10 cellular contexts compared by ENCODE assay signal in the genomic region with DNA sequence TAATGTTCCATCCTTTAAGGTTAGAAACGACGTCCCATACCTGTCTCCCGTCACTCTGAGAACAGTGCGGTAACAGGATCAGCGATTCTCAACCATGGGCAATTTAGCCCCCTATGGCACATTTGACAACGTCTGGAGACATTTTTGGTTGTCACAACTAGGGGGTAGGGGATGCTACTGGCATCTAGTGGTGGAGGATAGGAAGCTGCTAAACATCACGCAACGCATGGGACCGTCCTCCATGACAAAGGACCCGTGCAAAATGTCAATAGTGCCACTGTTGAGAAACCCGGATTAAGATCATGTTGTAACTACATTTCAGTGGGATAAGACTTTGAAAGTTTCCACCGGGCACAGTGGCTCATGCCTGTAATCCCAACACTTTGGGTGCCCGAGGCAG. TPM values are rescaled to one million over a fixed set of nuclear protein-coding genes. Genes with fewer than 3 reads are reported as not detected.
A peak's percentile ranks its signal among the peaks of the same experiment; 100 is the strongest.
DNase-seq lines count a peak whose midpoint lies in the region; ATAC-seq and TF ChIP-seq lines count a peak whose summit lies in the region.
"Had no signal": no experiment of that assay in that cellular context is flagged by ENCODE, and none has a peak within 500 bp of the region (broad histone marks: within the 10 kb centered on the region; RNA-seq: fewer than 3 reads in every experiment).

No MANE protein-coding gene starts in this region.

- H3K27me3 ChIP-seq in AG04450 (ENCODE audit: control insufficient read depth, insufficient read depth, low read length) (no peaks in the 10 kb centered on the region), HAP-1 (ENCODE audit: low read depth) (no peaks in the 10 kb centered on the region), colonic mucosa (no peaks in the 10 kb centered on the region)
- H3K27me3 ChIP-seq: transverse colon had no signal

- no peak overlapping the region for H3K9ac ChIP-seq in colonic mucosa (ENCODE audit: low read depth in 2 of 2, low read length in 2 of 2)

- H3K36me3 ChIP-seq in HAP-1 (replicated peaks) (peaks cover 10% of the 10 kb centered on the region), colonic mucosa (no peaks in the 10 kb centered on the region)
- H3K36me3 ChIP-seq: transverse colon had no signal

- in situ Hi-C loops in HAP-1 (cut with MboI; ENCODE audit: low sequenced_read_pairs), result no loop called here

- H3K27ac ChIP-seq in AG04450 (ENCODE audit: low read depth, low read length), result no peak overlapping the region
- no peak overlapping the region for H3K27ac ChIP-seq in colonic mucosa
- H3K27ac ChIP-seq: transverse colon had no signal

- peak; percentile 38 for TF ChIP-seq CTCF in AG04450 (IDR thresholded peaks at IDR 0.05; ENCODE audit: low read depth, low read length)
- no peak for TF ChIP-seq CTCF in WTC11 (IDR thresholded peaks at IDR 0.05)
- no peak for TF ChIP-seq CTCF in colonic mucosa (IDR thresholded peaks at IDR 0.05)

- no peaks in the 10 kb centered on the region; the same call in 1 of the 2 replicates for H3K36me3 Mint-ChIP-seq in WTC11

- no peak overlapping the region for H3K4me3 ChIP-seq in AG04450 (ENCODE audit: low read depth, low read length)
- H3K4me3 ChIP-seq in HAP-1, result no peak overlapping the region
- no peak overlapping the region for H3K4me3 ChIP-seq in colonic mucosa
- H3K4me3 ChIP-seq: transverse colon had no signal

- peaks cover 20% of the 10 kb centered on the region for H3K4me1 Mint-ChIP-seq in WTC11

- H3K27me3 Mint-ChIP-seq in WTC11 (ENCODE audit: low read depth), result no peaks in the 10 kb centered on the region

- DNase-seq in AG04450 (ENCODE audit: low read depth, low spot score) (no peak), HAP-1 (ENCODE audit: low spot score in 2 of 2) (peak; percentile 34 to 69), WTC11 (ENCODE audit: low spot score) (peak; percentile 39), hepatic stellate cell (ENCODE audit: low spot score) (peak; percentile 23), colonic mucosa (no peak), NCI-H1048 (lab: John Stamatoyannopoulos, UW) (no peak)
- DNase-seq: NCI-H1694 treated with DMSO at 0.1 percent for 48 hours, transverse colon had no signal

- H3K9me3 ChIP-seq in AG04450 (ENCODE audit: control insufficient read depth, insufficient read depth, low read length), result no peaks in the 10 kb centered on the region
- no peaks in the 10 kb centered on the region for H3K9me3 ChIP-seq in HAP-1
- H3K9me3 ChIP-seq in colonic mucosa, result no peaks in the 10 kb centered on the region
- H3K9me3 ChIP-seq: transverse colon had no signal

- no peak overlapping the region for H3K4me3 Mint-ChIP-seq in WTC11

- peak; percentile 50 for ATAC-seq in WTC11
- ATAC-seq in HG03571 (IDR thresholded peaks at IDR 0.05; ENCODE audit: unreplicated experiment), result no peak
- no peak for ATAC-seq in HG02678 (IDR thresholded peaks at IDR 0.05; ENCODE audit: unreplicated experiment)

- CTCF ChIA-PET in AG04450 (lab: Charles Lee) (interaction anchor here (2.4 kb wide), 1 partner anchor 80 kb away, joined by 8 read pairs; no protein-coding TSS in a partner anchor), WTC11 (lab: Charles Lee) (interaction anchor here (0.8 to 4.4 kb wide), 8 partner anchors 12 to 288 kb away, joined by 3 to 36 read pairs (median 6); no protein-coding TSS in a partner anchor)

- peaks cover 3% of the 10 kb centered on the region; the same call in 1 of the 2 replicates for H3K4me1 ChIP-seq in HAP-1
- H3K4me1 ChIP-seq in colonic mucosa, result no peaks in the 10 kb centered on the region

- no peak overlapping the region for H3K27ac Mint-ChIP-seq in WTC11

- H3K9me3 Mint-ChIP-seq in WTC11, result no peaks in the 10 kb centered on the region

- intact Hi-C loops in colonic mucosa (cut with DNase I), result loop anchor here (10.0 kb wide), 1 partner anchor 337 kb away; no protein-coding TSS in a partner anchor

- POLR2A ChIA-PET in AG04450 (lab: Yijun Ruan, JAX), result no interaction called here
- POLR2A ChIA-PET in WTC11 (lab: Charles Lee), result interaction anchor here (0.5 kb wide), 1 partner anchor 10 kb away, joined by 7 read pairs; no protein-coding TSS in a partner anchor

TF ChIP-seq in WTC11, 78 proteins besides CTCF, POLR2A, EP300 and RAD21:
- TF ChIP-seq NR3C1 (CRISPR knock-in tag; conservative IDR thresholded peaks at IDR 0.05; ENCODE audit: low read depth), result no peak
- peak; percentile 25; the same call in 1 of the 2 replicates for TF ChIP-seq FOXK1 (CRISPR knock-in tag; IDR thresholded peaks at IDR 0.05)

RNA-seq across cellular contexts. Expression of a gene that starts 5.0 kb away (rescaled TPM):
- 6.2 and 6.3 TPM in 2 replicates for polyA plus RNA-seq in AG04450 (2011; rRNA removed)
- 4.5 and 5.3 TPM in 2 replicates for polyA minus RNA-seq in AG04450 (2011; rRNA and poly(A)+ RNA removed)
- 29.4 to 34.1 TPM (median 32.6 TPM) in 3 replicates for total RNA-seq in WTC11 (2021)
- total RNA-seq in colonic mucosa, result 10 to 100 TPM; 11.2 to 20.4 TPM

Comparison
In these comparisons a context has a peak if more than half of its experiments do, and no peak if none do; other contexts are left out.
1. DNase-seq: peak in HAP-1 (2 of 2), WTC11 (single experiment) and hepatic stellate cell (single experiment); none in AG04450 (single experiment), colonic mucosa (single experiment) and NCI-H1048 (single experiment).